Comparison of ENCODE assay signal across 8 cellular contexts in the genomic region with DNA sequence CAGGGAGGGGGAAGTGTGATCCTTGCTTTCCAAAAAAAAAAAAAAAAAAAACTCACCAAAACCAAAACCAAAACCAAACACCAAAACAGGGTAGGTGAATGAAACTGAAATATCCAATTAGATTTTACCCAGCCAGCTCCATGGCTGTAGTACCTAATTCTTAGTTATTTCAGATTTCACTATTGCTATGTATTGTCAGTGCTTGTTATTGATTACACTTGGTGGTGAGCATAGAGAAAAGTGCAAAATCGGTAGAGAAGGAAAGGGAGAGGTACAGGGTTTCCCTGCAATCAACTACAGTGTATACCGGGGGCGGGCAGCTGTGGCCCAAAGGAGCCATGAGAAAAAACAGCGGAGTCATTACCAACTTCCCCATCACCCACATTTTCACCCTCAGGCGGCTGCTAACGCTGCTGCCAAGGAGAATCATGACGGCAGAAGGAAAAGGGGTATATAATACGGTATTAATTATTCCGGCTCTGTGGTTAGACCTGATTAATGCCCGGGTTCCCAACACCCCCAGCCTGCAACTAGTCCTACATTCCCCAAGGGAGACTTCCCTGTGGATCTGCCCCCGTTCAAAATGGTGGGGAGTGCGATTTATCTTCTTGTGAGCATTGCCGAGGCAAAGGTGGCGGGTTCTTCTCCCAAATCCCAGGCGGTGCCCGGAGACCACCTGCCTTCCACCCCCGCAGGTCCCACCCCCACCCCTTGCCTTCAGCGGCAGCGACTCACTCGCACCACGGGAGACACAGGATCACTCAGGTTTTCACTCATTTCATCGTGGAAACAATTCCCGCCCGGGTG. TPM values are rescaled to one million over a fixed set of nuclear protein-coding genes. Genes with fewer than 3 reads are reported as not detected.
DNase-seq lines count a peak whose midpoint lies in the region; ATAC-seq and TF ChIP-seq lines count a peak whose summit lies in the region.

Gene C6orf62, minus strand, starts transcription at position 30 of the 807 bp plus-strand sequence. CDS start 486 bp downstream, outside the sequence.

- H3K36me3 Mint-ChIP-seq in GM23338 (ENCODE audit: low read depth): peaks cover 56% of the 10 kb centered on the region
- peaks cover 40% of the 10 kb centered on the region for H3K36me3 Mint-ChIP-seq in activated T-helper 1 cell treated with anti-CD3 and anti-CD28 coated beads, Interleukin-12 subunit alpha, Interleukin-12 subunit beta, Interleukin-2, Interleukin-4 antibody, amounts not matched to agents 30 ng/mL and 10 ng/mL and 1 ng/mL, durations not matched to agents 14 hours and 24 hours and 36 hours (ENCODE audit: low read depth)

- H3K27me3 ChIP-seq in BLaER1 (no peaks in the 10 kb centered on the region), GM23338 (ENCODE audit: insufficient read depth) (no peaks in the 10 kb centered on the region), PC-3 (ENCODE audit: low read length) (no peaks in the 10 kb centered on the region), neuron (ENCODE audit: insufficient read depth, low read length) (no peaks in the 10 kb centered on the region), thymus (ENCODE audit: control insufficient read depth, insufficient read depth) (no peaks in the 10 kb centered on the region)

- intact Hi-C loops in PC-3 (cut with micrococcal nuclease): no loop called here
- intact Hi-C loops in activated T-helper 1 cell treated with anti-CD3 and anti-CD28 coated beads, Interleukin-12 subunit alpha, Interleukin-12 subunit beta, Interleukin-2, Interleukin-4 antibody, amounts not matched to agents 30 ng/mL and 10 ng/mL and 1 ng/mL, durations not matched to agents 14 hours and 24 hours and 36 hours (cut with micrococcal nuclease): loop anchor here (1.0 to 2.0 kb wide), 3 partner anchors 139 to 288 kb away; no protein-coding TSS in a partner anchor

- under 1% methylated on average over 24 of the region's 24 CpGs for WGBS in thymus

- CTCF ChIA-PET in PC-3 (lab: Charles Lee): interaction anchor here (0.6 kb wide), 2 partner anchors 71 to 330 kb away, joined by 5 to 10 read pairs; no protein-coding TSS in a partner anchor

- H3K4me3 ChIP-seq in BLaER1: peak within 1 kb of the TSS; percentile 95
- H3K4me3 ChIP-seq in GM23338: peak within 1 kb of the TSS; percentile 84
- peak within 1 kb of the TSS; percentile 99 for H3K4me3 ChIP-seq in PC-3 (ENCODE audit: low read length)
- peak within 1 kb of the TSS; percentile 94 for H3K4me3 ChIP-seq in fibroblast of the aortic adventitia (ENCODE audit: low read depth, low read length)
- peak within 1 kb of the TSS; percentile 99 for H3K4me3 ChIP-seq in neuron (ENCODE audit: low read length)
- H3K4me3 ChIP-seq in thymus (ENCODE audit: low read length): peak within 1 kb of the TSS; percentile 97

- peaks cover 22% of the 10 kb centered on the region for H3K27me3 Mint-ChIP-seq in GM23338 (ENCODE audit: insufficient read depth, low read depth, poor library complexity)
- no peaks in the 10 kb centered on the region for H3K27me3 Mint-ChIP-seq in activated T-helper 1 cell treated with anti-CD3 and anti-CD28 coated beads, Interleukin-12 subunit alpha, Interleukin-12 subunit beta, Interleukin-2, Interleukin-4 antibody, amounts not matched to agents 30 ng/mL and 10 ng/mL and 1 ng/mL, durations not matched to agents 14 hours and 24 hours and 36 hours (ENCODE audit: insufficient read depth)

- peaks cover 54% of the 10 kb centered on the region for H4K20me1 ChIP-seq in BLaER1
- peaks cover 44% of the 10 kb centered on the region for H4K20me1 ChIP-seq in GM23338 (replicated peaks; ENCODE audit: insufficient read depth)
- H4K20me1 ChIP-seq in PC-3 (ENCODE audit: low read length): peaks cover 46% of the 10 kb centered on the region

- peak within 1 kb of the TSS; percentile 96 for H3K27ac ChIP-seq in BLaER1
- peak within 1 kb of the TSS; percentile 27 for H3K27ac ChIP-seq in GM23338 (ENCODE audit: low read depth)
- peak within 1 kb of the TSS; percentile 89 for H3K27ac ChIP-seq in PC-3 (ENCODE audit: low read length)
- H3K27ac ChIP-seq in thymus (ENCODE audit: low read depth): peak within 1 kb of the TSS; percentile 100

- POLR2A ChIA-PET in PC-3 (lab: Charles Lee; ENCODE audit: unreplicated experiment): interaction anchor here (0.8 kb wide), 1 partner anchor 24 kb away, joined by 4 read pairs; no protein-coding TSS in a partner anchor

- no peak for ATAC-seq in GM23338
- ATAC-seq in PC-3: no peak

- H3K9me2 ChIP-seq in GM23338 (ENCODE audit: insufficient read depth) (no peaks in the 10 kb centered on the region), PC-3 (replicated peaks; ENCODE audit: low read length) (no peaks in the 10 kb centered on the region)

- H3K79me2 ChIP-seq in GM23338 (replicated peaks; ENCODE audit: insufficient read depth): peaks cover 61% of the 10 kb centered on the region
- peaks cover 64% of the 10 kb centered on the region for H3K79me2 ChIP-seq in PC-3 (ENCODE audit: low read length)

- H3K27ac Mint-ChIP-seq in GM23338: peak within 1 kb of the TSS; percentile 100
- H3K27ac Mint-ChIP-seq in activated T-helper 1 cell treated with anti-CD3 and anti-CD28 coated beads, Interleukin-12 subunit alpha, Interleukin-12 subunit beta, Interleukin-2, Interleukin-4 antibody, amounts not matched to agents 30 ng/mL and 10 ng/mL and 1 ng/mL, durations not matched to agents 14 hours and 24 hours and 36 hours: peak within 1 kb of the TSS; percentile 96

- H2AFZ ChIP-seq in GM23338 (no peak within 1 kb of the TSS), PC-3 (ENCODE audit: low read length) (no peak within 1 kb of the TSS), neuron (ENCODE audit: low read depth, low read length) (no peak within 1 kb of the TSS)

- H3K4me2 ChIP-seq in BLaER1: peak within 1 kb of the TSS; percentile 98
- H3K4me2 ChIP-seq in GM23338: peak within 1 kb of the TSS; percentile 89
- peak within 1 kb of the TSS; percentile 84 for H3K4me2 ChIP-seq in PC-3 (ENCODE audit: low read length)

- peak within 1 kb of the TSS; percentile 98 for H3K4me3 Mint-ChIP-seq in GM23338
- peak within 1 kb of the TSS; percentile 100 for H3K4me3 Mint-ChIP-seq in activated T-helper 1 cell treated with anti-CD3 and anti-CD28 coated beads, Interleukin-12 subunit alpha, Interleukin-12 subunit beta, Interleukin-2, Interleukin-4 antibody, amounts not matched to agents 30 ng/mL and 10 ng/mL and 1 ng/mL, durations not matched to agents 14 hours and 24 hours and 36 hours

- no peaks in the 10 kb centered on the region for H3K9me3 Mint-ChIP-seq in GM23338
- no peaks in the 10 kb centered on the region for H3K9me3 Mint-ChIP-seq in activated T-helper 1 cell treated with anti-CD3 and anti-CD28 coated beads, Interleukin-12 subunit alpha, Interleukin-12 subunit beta, Interleukin-2, Interleukin-4 antibody, amounts not matched to agents 30 ng/mL and 10 ng/mL and 1 ng/mL, durations not matched to agents 14 hours and 24 hours and 36 hours

- peak; percentile 43 for DNase-seq in GM23338 (ENCODE audit: low spot score)
- DNase-seq in PC-3: peak; percentile 37
- DNase-seq in activated T-helper 1 cell treated with anti-CD3 and anti-CD28 coated beads, Interleukin-12 subunit alpha, Interleukin-12 subunit beta, Interleukin-2, Interleukin-4 antibody, amounts not matched to agents 30 ng/mL and 10 ng/mL and 1 ng/mL, durations not matched to agents 14 hours and 24 hours and 36 hours (ENCODE audit: low spot score): peak; percentile 53
- peak; percentile 27 for DNase-seq in fibroblast of the aortic adventitia (ENCODE audit: low read depth)
- DNase-seq in NCI-H345 (lab: John Stamatoyannopoulos, UW): no peak

- H3F3A ChIP-seq in GM23338 (replicated peaks; ENCODE audit: low read depth) (peaks cover 4% of the 10 kb centered on the region; the same call in 1 of the 2 replicates), PC-3 (ENCODE audit: low read length, unreplicated experiment) (no peaks in the 10 kb centered on the region)

- no TSS peak for BruUV-seq in PC-3 (replicated peaks; lab: Mats Ljungman, UMichigan)

- H3K9ac ChIP-seq in BLaER1 (peak within 1 kb of the TSS; percentile 99), PC-3 (ENCODE audit: low read length) (peak within 1 kb of the TSS; percentile 100)

- H3K9me3 ChIP-seq in BLaER1 (no peaks in the 10 kb centered on the region; the same call in 1 of the 2 replicates), PC-3 (ENCODE audit: low read length) (no peaks in the 10 kb centered on the region), neuron (ENCODE audit: low read length) (peaks cover 2% of the 10 kb centered on the region), thymus (ENCODE audit: control insufficient read depth) (no peaks in the 10 kb centered on the region)

- H3K4me1 ChIP-seq in BLaER1: peaks cover 55% of the 10 kb centered on the region
- peaks cover 17% of the 10 kb centered on the region; the same call in 1 of the 2 replicates for H3K4me1 ChIP-seq in GM23338 (ENCODE audit: insufficient read depth)
- H3K4me1 ChIP-seq in PC-3 (ENCODE audit: insufficient read depth, low read length): peaks cover 23% of the 10 kb centered on the region
- H3K4me1 ChIP-seq in neuron (ENCODE audit: insufficient read depth, low read length): peaks cover 27% of the 10 kb centered on the region
- peaks cover 9% of the 10 kb centered on the region for H3K4me1 ChIP-seq in thymus (ENCODE audit: control insufficient read depth, insufficient read depth, low read length)

- H3K36me3 ChIP-seq in BLaER1: peaks cover 32% of the 10 kb centered on the region
- peaks cover 20% of the 10 kb centered on the region for H3K36me3 ChIP-seq in GM23338 (ENCODE audit: insufficient read depth)
- peaks cover 37% of the 10 kb centered on the region for H3K36me3 ChIP-seq in PC-3 (ENCODE audit: low read depth, low read length)
- H3K36me3 ChIP-seq in neuron (ENCODE audit: insufficient read depth, low read length): peaks cover 39% of the 10 kb centered on the region
- peaks cover 12% of the 10 kb centered on the region for H3K36me3 ChIP-seq in thymus (ENCODE audit: control insufficient read depth, insufficient read depth)

- peaks cover 24% of the 10 kb centered on the region for H3K4me1 Mint-ChIP-seq in GM23338
- peaks cover 58% of the 10 kb centered on the region for H3K4me1 Mint-ChIP-seq in activated T-helper 1 cell treated with anti-CD3 and anti-CD28 coated beads, Interleukin-12 subunit alpha, Interleukin-12 subunit beta, Interleukin-2, Interleukin-4 antibody, amounts not matched to agents 30 ng/mL and 10 ng/mL and 1 ng/mL, durations not matched to agents 14 hours and 24 hours and 36 hours (ENCODE audit: low read depth)

- TF ChIP-seq CTCF in GM23338 (conservative IDR thresholded peaks at IDR 0.05; ENCODE audit: low read depth in 2 of 2) (no peak), PC-3 (conservative IDR thresholded peaks at IDR 0.05; ENCODE audit: low read depth, low read length) (no peak), fibroblast of the aortic adventitia (IDR thresholded peaks at IDR 0.05; ENCODE audit: insufficient read depth, low read length) (no peak)

RNA-seq across cellular contexts. Expression of gene C6orf62, which starts in this region (rescaled TPM):
- 78.4 and 79.9 TPM in 2 replicates for total RNA-seq in GM23338 (2014; rRNA removed; shearing (Covaris generic))
- 63.1 and 66.7 TPM in 2 replicates for polyA plus RNA-seq in GM23338 (2016; fragmentation: Nextera tagmentation; extraction: Ambion mirVana)
- total RNA-seq in PC-3 (2014; rRNA removed): 81.8 and 91.5 TPM in 2 replicates
- 109 TPM in 2 replicates for total RNA-seq in activated T-helper 1 cell treated with anti-CD3 and anti-CD28 coated beads, Interleukin-12 subunit alpha, Interleukin-12 subunit beta, Interleukin-2, Interleukin-4 antibody, amounts not matched to agents 30 ng/mL and 10 ng/mL and 1 ng/mL, durations not matched to agents 14 hours and 24 hours and 36 hours
- total RNA-seq in fibroblast of the aortic adventitia (ENCODE audit: low replicate concordance): 121 and 246 TPM in 2 replicates
- 178 TPM for polyA plus RNA-seq in thymus

Comparison
In these comparisons a context has a peak if more than half of its experiments do, and no peak if none do; other contexts are left out.
1. H3K27ac ChIP-seq: peak in every context shown above with its lines; median percentile 100 in thymus; 96 in BLaER1; 89 in PC-3; 27 in GM23338.